11 cellular contexts compared by ENCODE assay signal in genomic region chr9:122754825-122755224, GRCh38. TPM values are rescaled to one million over a fixed set of nuclear protein-coding genes. Genes with fewer than 3 reads are reported as not detected.
"Had no signal": no experiment of that assay in that cellular context is flagged by ENCODE, and none has a peak within 500 bp of the region (broad histone marks: within the 10 kb centered on the region; RNA-seq: fewer than 3 reads in every experiment).

No MANE protein-coding gene starts in this region.

- DNase-seq: H7, HFFc6, IMR-90, KBM-7 had no signal

- H3K4me1 Mint-ChIP-seq: GM23338 had no signal

- FAIRE-seq: H1 had no signal

- H3K4me3 Mint-ChIP-seq: GM23338, HFFc6 had no signal

- H3K27ac Mint-ChIP-seq: GM23338, HFFc6 had no signal

- H3K4me3 ChIP-seq: GM23338, HAP-1 had no signal

- H3K36me3 ChIP-seq: HAP-1 had no signal

- H3K27ac ChIP-seq: HL-60, KMS-11 had no signal

- H3K4me2 ChIP-seq: GM23338, KMS-11 had no signal

- ATAC-seq: GM23338, HCT116 had no signal

- H3K4me1 ChIP-seq: HAP-1 had no signal

RNA-seq across cellular contexts. Expression of gene OR1L6, which starts 12.7 kb away (rescaled TPM):
- total RNA-seq: GM23338, H1, H7, HFFc6, HT1080, IMR-90 had no signal
- polyA plus RNA-seq: GM23338, H1, IMR-90 had no signal

RNA-seq across cellular contexts. Expression of gene OR1L4, which starts 31.0 kb away (rescaled TPM):
- total RNA-seq: GM23338, H1, H7, HFFc6, HT1080, IMR-90 had no signal
- polyA plus RNA-seq: GM23338, H1, IMR-90 had no signal

RNA-seq across cellular contexts. Expression of gene OR5C1, which starts 33.9 kb away (rescaled TPM):
- total RNA-seq: GM23338, H1, H7, HFFc6, HT1080, IMR-90 had no signal
- polyA plus RNA-seq: GM23338, H1, IMR-90 had no signal

RNA-seq across cellular contexts. Expression of gene OR1K1, which starts 45.1 kb away (rescaled TPM):
- total RNA-seq: GM23338, H1, H7, HFFc6, HT1080, IMR-90 had no signal
- polyA plus RNA-seq: GM23338, H1, IMR-90 had no signal
